ENCODE assay signal across 10 cellular contexts in the genomic region with DNA sequence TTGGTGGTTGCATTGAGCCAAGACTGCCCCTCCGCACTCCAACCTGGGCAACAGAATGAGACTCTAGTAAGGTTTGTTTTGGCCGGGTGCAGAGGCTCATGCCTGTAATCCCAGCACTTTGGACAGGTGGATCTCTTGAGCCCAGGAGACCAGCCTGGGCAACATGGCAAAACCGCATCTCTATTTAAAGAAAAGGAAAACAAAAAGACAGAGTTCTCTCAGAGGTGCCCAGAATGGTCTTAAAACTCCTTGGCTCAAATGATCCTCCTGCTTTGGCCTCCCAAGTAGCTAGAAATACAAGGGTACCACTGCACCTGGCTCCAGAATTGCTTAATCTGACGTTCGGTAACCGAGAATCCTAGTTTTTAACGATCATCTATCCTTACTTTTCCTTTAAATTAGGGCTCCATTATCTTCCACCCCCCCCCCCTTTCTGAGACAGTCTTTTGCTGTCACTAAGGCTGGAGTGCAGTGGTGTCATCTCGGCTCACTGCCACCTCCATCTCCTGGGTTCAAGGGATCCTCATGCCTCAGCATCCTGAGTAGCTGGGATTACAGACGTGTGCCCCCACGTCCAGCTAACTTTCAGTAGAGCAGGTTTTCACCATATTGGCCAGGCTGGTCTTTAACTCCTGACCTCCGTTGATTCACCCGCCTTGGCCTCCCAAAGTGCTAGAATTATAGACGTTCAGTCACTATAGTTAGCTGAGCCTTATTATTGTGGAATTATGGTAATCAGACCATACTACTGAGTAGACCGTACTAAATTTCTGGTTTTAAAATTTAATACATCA. TPM values are rescaled to one million over a fixed set of nuclear protein-coding genes. Genes with fewer than 3 reads are reported as not detected.
DNase-seq lines count a peak whose midpoint lies in the region; ATAC-seq and TF ChIP-seq lines count a peak whose summit lies in the region.
"Had no signal": no experiment of that assay in that cellular context is flagged by ENCODE, and none has a peak within 500 bp of the region (broad histone marks: within the 10 kb centered on the region; RNA-seq: fewer than 3 reads in every experiment).

No MANE protein-coding gene starts in this region.

- peaks cover 38 to 63% (median 55%) of the 10 kb centered on the region in 4 donors for H3K36me3 ChIP-seq in stomach

- no peaks in the 10 kb centered on the region for H3K27me3 ChIP-seq in stomach

- intact Hi-C loops in stomach (cut with DNase I; ENCODE audit: low total_unique reads): no loop called here

- no peaks in the 10 kb centered on the region for H3K9me3 ChIP-seq in stomach

- TF ChIP-seq CTCF in stomach (IDR thresholded peaks at IDR 0.05): no peak

- H3K4me1 ChIP-seq in stomach: peaks cover 31 to 51% (median 47%) of the 10 kb centered on the region in 4 donors

- H3K4me3 Mint-ChIP-seq in activated T-cell treated with anti-CD3 and anti-CD28 coated beads, Interleukin-2, amount 50 U/mL, for 4 hours: peak overlapping the region; percentile 99
- peak overlapping the region; percentile 90 for H3K4me3 Mint-ChIP-seq in activated CD4-positive, alpha-beta memory T cell treated with anti-CD3 and anti-CD28 coated beads, Interleukin-2, amount 10 ng/mL, durations not matched to agents 7 days and 5 days

- no peak for TF ChIP-seq EP300 in stomach (IDR thresholded peaks at IDR 0.05)

- no peak for ATAC-seq in activated T-cell treated with anti-CD3 and anti-CD28 coated beads, Interleukin-2, amount 50 U/mL, for 4 hours
- no peak for ATAC-seq in HG03520 (IDR thresholded peaks at IDR 0.05; ENCODE audit: unreplicated experiment)

- CTCF ChIA-PET in activated CD4-positive, alpha-beta memory T cell treated with anti-CD3 and anti-CD28 coated beads, Interleukin-2, amount 10 ng/mL, durations not matched to agents 7 days and 5 days (lab: Charles Lee): interaction anchor here (0.9 kb wide), 1 partner anchor 15 kb away, joined by 4 read pairs; no protein-coding TSS in a partner anchor

- H3K27ac Mint-ChIP-seq in activated CD4-positive, alpha-beta memory T cell treated with anti-CD3 and anti-CD28 coated beads, Interleukin-2, amount 10 ng/mL, durations not matched to agents 7 days and 5 days: no peak overlapping the region

- peaks cover 49% of the 10 kb centered on the region for H3K36me3 Mint-ChIP-seq in activated T-cell treated with anti-CD3 and anti-CD28 coated beads, Interleukin-2, amount 50 U/mL, for 4 hours (ENCODE audit: insufficient read depth)
- H3K36me3 Mint-ChIP-seq in activated CD4-positive, alpha-beta memory T cell treated with anti-CD3 and anti-CD28 coated beads, Interleukin-2, amount 10 ng/mL, durations not matched to agents 7 days and 5 days (ENCODE audit: low read depth): peaks cover 77% of the 10 kb centered on the region

- peak overlapping the region in 3 of 5 donors; percentile 94 to 96 (median 95) for H3K27ac ChIP-seq in stomach

- peaks cover 47% of the 10 kb centered on the region for H3K4me1 Mint-ChIP-seq in activated T-cell treated with anti-CD3 and anti-CD28 coated beads, Interleukin-2, amount 50 U/mL, for 4 hours (ENCODE audit: low read depth)
- peaks cover 52% of the 10 kb centered on the region for H3K4me1 Mint-ChIP-seq in activated CD4-positive, alpha-beta memory T cell treated with anti-CD3 and anti-CD28 coated beads, Interleukin-2, amount 10 ng/mL, durations not matched to agents 7 days and 5 days

- POLR2A ChIA-PET in activated CD4-positive, alpha-beta memory T cell treated with anti-CD3 and anti-CD28 coated beads, Interleukin-2, amount 10 ng/mL, durations not matched to agents 7 days and 5 days (lab: Charles Lee): interaction anchor here (0.9 to 12.8 kb wide), 6 partner anchors 13 to 225 kb away, joined by 3 to 150 read pairs (median 4); a partner anchor contains a TSS

- H3K9me3 Mint-ChIP-seq in activated T-cell treated with anti-CD3 and anti-CD28 coated beads, Interleukin-2, amount 50 U/mL, for 4 hours: no peaks in the 10 kb centered on the region
- H3K9me3 Mint-ChIP-seq in activated CD4-positive, alpha-beta memory T cell treated with anti-CD3 and anti-CD28 coated beads, Interleukin-2, amount 10 ng/mL, durations not matched to agents 7 days and 5 days: no peaks in the 10 kb centered on the region

- no peak for DNase-seq in activated T-cell treated with anti-CD3 and anti-CD28 coated beads, Interleukin-2, amount 50 U/mL, for 4 hours
- no peak for DNase-seq in activated T-cell treated with anti-CD3 and anti-CD28 coated beads, Interleukin-2, amount 50 U/mL, for 48 hours
- no peak for DNase-seq in activated CD4-positive, alpha-beta memory T cell treated with anti-CD3 and anti-CD28 coated beads, Interleukin-2, amount 10 ng/mL, durations not matched to agents 7 days and 5 days
- DNase-seq in stomach (no peak), CD1c-positive myeloid dendritic cell (ENCODE audit: extremely low spot score) (no peak), T1000 (lab: John Stamatoyannopoulos, UW) (no peak)
- DNase-seq: SIG-M5; stimulated activated CD8-positive, alpha-beta memory T cell treated with anti-CD3 and anti-CD28 coated beads, Interleukin-4, amount 100 ng/mL, for 48 hours had no signal

- no peaks in the 10 kb centered on the region for H3K27me3 Mint-ChIP-seq in activated T-cell treated with anti-CD3 and anti-CD28 coated beads, Interleukin-2, amount 50 U/mL, for 4 hours (ENCODE audit: low read depth)
- no peaks in the 10 kb centered on the region for H3K27me3 Mint-ChIP-seq in activated CD4-positive, alpha-beta memory T cell treated with anti-CD3 and anti-CD28 coated beads, Interleukin-2, amount 10 ng/mL, durations not matched to agents 7 days and 5 days

- TF ChIP-seq POLR2A in stomach (IDR thresholded peaks at IDR 0.05): no peak

- WGBS in stomach, 5 donors: 65 to 71% (median 66%) methylated on average over 14 of the region's 14 CpGs

- H3K4me3 ChIP-seq in iPS-11a (ENCODE audit: low read depth, low read length) (peak overlapping the region; percentile 100), stomach (peak overlapping the region in 2 of 4 donors; percentile 88 to 91)

RNA-seq across cellular contexts. Expression of a gene that starts 1.7 kb away (rescaled TPM):
- 1,000 to 10,000 TPM; 1,565 to 1,602 (median 1,576) TPM for total RNA-seq in activated T-cell treated with anti-CD3 and anti-CD28 coated beads, Interleukin-2, amount 50 U/mL, for 4 hours
- total RNA-seq in activated CD4-positive, alpha-beta memory T cell treated with anti-CD3 and anti-CD28 coated beads, Interleukin-2, amount 10 ng/mL, durations not matched to agents 7 days and 5 days: 1,000 to 10,000 TPM; 1,257 to 1,287 TPM
- total RNA-seq in stomach: 1,000 to 10,000 TPM in 3 of 5 donors, 100 to 1,000 TPM in 2; 157 to 2,308 (median 1,395) TPM
- polyA plus RNA-seq in stomach: 1,000 to 10,000 TPM; 2,403 to 3,218 (median 2,977) TPM

RNA-seq across cellular contexts. Expression of a gene that starts 2.2 kb away (rescaled TPM):
- total RNA-seq in activated T-cell treated with anti-CD3 and anti-CD28 coated beads, Interleukin-2, amount 50 U/mL, for 4 hours: 100 to 1,000 TPM; 115 to 146 (median 131) TPM
- total RNA-seq in activated CD4-positive, alpha-beta memory T cell treated with anti-CD3 and anti-CD28 coated beads, Interleukin-2, amount 10 ng/mL, durations not matched to agents 7 days and 5 days: 10 to 100 TPM; 67.0 to 71.1 TPM
- total RNA-seq in stomach: 10 to 100 TPM; 13.4 to 81.4 (median 20.0) TPM
- polyA plus RNA-seq in stomach: 10 to 100 TPM; 29.6 to 49.6 (median 34.1) TPM

RNA-seq across cellular contexts. Expression of a gene that starts 14.3 kb away (rescaled TPM):
- total RNA-seq in activated T-cell treated with anti-CD3 and anti-CD28 coated beads, Interleukin-2, amount 50 U/mL, for 4 hours: 10 to 100 TPM; 10.1 to 13.8 (median 13.5) TPM
- total RNA-seq in activated CD4-positive, alpha-beta memory T cell treated with anti-CD3 and anti-CD28 coated beads, Interleukin-2, amount 10 ng/mL, durations not matched to agents 7 days and 5 days: 10 to 100 TPM; 31.6 to 33.9 TPM
- total RNA-seq in stomach: 100 to 1,000 TPM in 1 of 5 donors, 10 to 100 TPM in 4; 16.3 to 126 (median 23.5) TPM
- polyA plus RNA-seq in stomach: 10 to 100 TPM; 12.4 to 14.6 (median 13.0) TPM

RNA-seq across cellular contexts. Expression of a gene that starts 18.5 kb away (rescaled TPM):
- 10 to 100 TPM; 23.6 to 33.1 (median 31.0) TPM for total RNA-seq in activated T-cell treated with anti-CD3 and anti-CD28 coated beads, Interleukin-2, amount 50 U/mL, for 4 hours
- total RNA-seq in activated CD4-positive, alpha-beta memory T cell treated with anti-CD3 and anti-CD28 coated beads, Interleukin-2, amount 10 ng/mL, durations not matched to agents 7 days and 5 days: 10 to 100 TPM; 34.6 to 35.0 TPM
- 100 to 1,000 TPM in 1 of 5 donors, 10 to 100 TPM in 4; 34.8 to 310 (median 64.0) TPM for total RNA-seq in stomach
- polyA plus RNA-seq in stomach: 10 to 100 TPM; 17.8 to 38.0 (median 18.0) TPM

RNA-seq across cellular contexts. Expression of a gene that starts 40.6 kb away (rescaled TPM):
- total RNA-seq in activated T-cell treated with anti-CD3 and anti-CD28 coated beads, Interleukin-2, amount 50 U/mL, for 4 hours: 100 to 1,000 TPM; 249 to 309 (median 260) TPM
- 100 to 1,000 TPM; 123 to 125 TPM for total RNA-seq in activated CD4-positive, alpha-beta memory T cell treated with anti-CD3 and anti-CD28 coated beads, Interleukin-2, amount 10 ng/mL, durations not matched to agents 7 days and 5 days
- total RNA-seq in stomach: 100 to 1,000 TPM in 2 of 5 donors, 10 to 100 TPM in 3; 46.1 to 127 (median 80.0) TPM
- polyA plus RNA-seq in stomach: 10 to 100 TPM; 12.7 to 57.2 (median 26.7) TPM
